ENCODE assay signal across 17 cellular contexts in the genomic region with DNA sequence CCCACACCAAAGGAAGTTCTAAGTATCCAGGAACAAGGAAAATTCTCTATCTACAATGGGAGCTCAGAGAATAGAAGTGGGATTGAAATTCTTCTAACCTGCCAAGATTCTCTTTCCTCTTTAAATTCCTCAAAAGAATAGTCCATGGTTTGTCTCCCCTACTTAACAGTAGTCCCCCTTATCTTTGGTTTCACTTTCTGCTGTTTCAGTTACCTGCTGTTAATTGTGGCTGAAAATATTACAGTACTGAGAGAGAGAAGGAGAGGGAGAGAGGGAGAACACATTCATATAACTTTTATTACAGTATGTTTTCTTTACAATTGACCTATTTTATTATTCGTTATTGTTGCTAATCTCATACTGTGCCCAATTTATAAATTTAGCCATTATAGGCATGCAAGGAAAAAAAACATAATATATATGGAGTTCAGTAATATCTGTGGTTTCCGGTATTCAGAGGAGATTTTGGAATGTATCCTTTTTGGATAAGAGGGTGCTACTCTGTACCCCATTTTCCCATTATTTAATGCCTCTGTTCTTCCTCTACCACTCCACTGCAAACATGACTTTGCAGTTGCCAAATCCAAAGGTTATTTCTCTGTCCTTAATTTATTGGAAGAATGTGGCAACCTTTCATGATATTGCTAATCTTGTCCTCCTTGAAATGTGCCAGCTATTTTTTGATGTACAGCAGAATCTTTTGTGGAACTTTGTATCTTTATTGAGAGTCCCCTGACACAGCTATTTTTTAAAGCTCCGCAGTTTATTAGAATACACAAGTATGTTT.
A peak's percentile ranks its signal among the peaks of the same experiment; 100 is the strongest.
DNase-seq lines count a peak whose midpoint lies in the region; ATAC-seq, FAIRE-seq and TF ChIP-seq lines count a peak whose summit lies in the region.
"Had no signal": no experiment of that assay in that cellular context is flagged by ENCODE, and none has a peak within 500 bp of the region (broad histone marks: within the 10 kb centered on the region; RNA-seq: fewer than 3 reads in every experiment).

No MANE protein-coding gene starts in this region.

- H3K9ac ChIP-seq in SK-N-MC (ENCODE audit: insufficient read length) = no peak overlapping the region

- H3K36me3 Mint-ChIP-seq in activated naive CD4-positive, alpha-beta T cell treated with anti-CD3 and anti-CD28 coated beads, Interleukin-2, amount 50 U/mL, for 24 hours = peaks cover 30% of the 10 kb centered on the region
- H3K36me3 Mint-ChIP-seq in activated naive CD4-positive, alpha-beta T cell treated with anti-CD3 and anti-CD28 coated beads, Interleukin-2, amount 10 ng/mL, durations not matched to agents 7 days and 5 days = peaks cover 36% of the 10 kb centered on the region

- H3K4me1 ChIP-seq in small intestine (ENCODE audit: control insufficient read depth in 2 of 2, insufficient read depth in 1 of 2, low read depth in 1 of 2, low read length in 1 of 2) (no peaks in the 10 kb centered on the region), sigmoid colon (peaks cover 0 to 6% (median 1%) of the 10 kb centered on the region in 4 donors)
- H3K4me1 ChIP-seq: esophagus squamous epithelium had no signal

- H3K27me3 Mint-ChIP-seq in activated naive CD4-positive, alpha-beta T cell treated with anti-CD3 and anti-CD28 coated beads, Interleukin-2, amount 50 U/mL, for 24 hours = no peaks in the 10 kb centered on the region
- H3K27me3 Mint-ChIP-seq in activated naive CD4-positive, alpha-beta T cell treated with anti-CD3 and anti-CD28 coated beads, Interleukin-2, amount 10 ng/mL, durations not matched to agents 7 days and 5 days = no peaks in the 10 kb centered on the region
- H3K27me3 Mint-ChIP-seq: IgD-negative memory B cell had no signal

- H3K36me3 ChIP-seq in SK-N-MC (ENCODE audit: insufficient read depth, low read length) (peaks cover 16% of the 10 kb centered on the region; the same call in 1 of the 2 replicates), small intestine (ENCODE audit: control insufficient read depth in 2 of 2, insufficient read depth in 2 of 2, low read length in 2 of 2) (peaks cover 0 to 2% of the 10 kb centered on the region in 2 donors), sigmoid colon (no peaks in the 10 kb centered on the region)
- H3K36me3 ChIP-seq: lower lobe of right lung, thoracic aorta had no signal

- H3K9me3 Mint-ChIP-seq in activated naive CD4-positive, alpha-beta T cell treated with anti-CD3 and anti-CD28 coated beads, Interleukin-2, amount 50 U/mL, for 24 hours = no peaks in the 10 kb centered on the region
- H3K9me3 Mint-ChIP-seq in activated naive CD4-positive, alpha-beta T cell treated with anti-CD3 and anti-CD28 coated beads, Interleukin-2, amount 10 ng/mL, durations not matched to agents 7 days and 5 days = no peaks in the 10 kb centered on the region
- H3K9me3 Mint-ChIP-seq: IgD-negative memory B cell had no signal

- no peak for ATAC-seq in HG02852 (IDR thresholded peaks at IDR 0.05; ENCODE audit: unreplicated experiment)
- ATAC-seq: lower lobe of right lung had no signal

- WGBS in small intestine, 3 donors = 58 to 86% (median 68%) methylated on average over 3 of the region's 3 CpGs
- WGBS in sigmoid colon, 2 donors = 74 to 90% methylated on average over 3 of the region's 3 CpGs

- H3K4me3 Mint-ChIP-seq in activated naive CD4-positive, alpha-beta T cell treated with anti-CD3 and anti-CD28 coated beads, Interleukin-2, amount 50 U/mL, for 24 hours = peak overlapping the region; percentile 20
- no peak overlapping the region for H3K4me3 Mint-ChIP-seq in activated naive CD4-positive, alpha-beta T cell treated with anti-CD3 and anti-CD28 coated beads, Interleukin-2, amount 10 ng/mL, durations not matched to agents 7 days and 5 days
- H3K4me3 Mint-ChIP-seq: IgD-negative memory B cell had no signal

- CTCF ChIA-PET in activated naive CD4-positive, alpha-beta T cell treated with anti-CD3 and anti-CD28 coated beads, Interleukin-2, amount 10 ng/mL, durations not matched to agents 7 days and 5 days (lab: Charles Lee) = no interaction called here

- H3K27ac ChIP-seq in SK-N-MC (peak overlapping the region; percentile 71), small intestine (ENCODE audit: low read depth in 1 of 2, low read length in 1 of 2) (no peak overlapping the region), sigmoid colon (no peak overlapping the region)
- H3K27ac ChIP-seq: esophagus squamous epithelium, lower lobe of right lung, thoracic aorta had no signal

- H3K9me3 ChIP-seq in SK-N-MC (ENCODE audit: low read depth, low read length) (no peaks in the 10 kb centered on the region), small intestine (ENCODE audit: control insufficient read depth, low read depth) (no peaks in the 10 kb centered on the region), sigmoid colon (no peaks in the 10 kb centered on the region)
- H3K9me3 ChIP-seq: esophagus squamous epithelium, lower lobe of right lung, thoracic aorta had no signal

- intact Hi-C loops in sigmoid colon (cut with DNase I) = no loop called here

- TF ChIP-seq POLR2A in erythroblast (IDR thresholded peaks at IDR 0.05; ENCODE audit: low read length) (no peak), sigmoid colon (IDR thresholded peaks at IDR 0.05) (no peak)

- H3K27ac Mint-ChIP-seq in activated naive CD4-positive, alpha-beta T cell treated with anti-CD3 and anti-CD28 coated beads, Interleukin-2, amount 50 U/mL, for 24 hours = peak overlapping the region; percentile 47
- H3K27ac Mint-ChIP-seq in activated naive CD4-positive, alpha-beta T cell treated with anti-CD3 and anti-CD28 coated beads, Interleukin-2, amount 10 ng/mL, durations not matched to agents 7 days and 5 days = no peak overlapping the region

- TF ChIP-seq CTCF in sigmoid colon (IDR thresholded peaks at IDR 0.05) = no peak

- H3K4me3 ChIP-seq in SK-N-MC (peak overlapping the region; percentile 14; the same call in 1 of the 2 replicates), small intestine (ENCODE audit: low read depth in 1 of 2, low read length in 2 of 2) (no peak overlapping the region), sigmoid colon (no peak overlapping the region)
- H3K4me3 ChIP-seq: esophagus squamous epithelium, lower lobe of right lung, thoracic aorta had no signal

- H3K4me1 Mint-ChIP-seq in activated naive CD4-positive, alpha-beta T cell treated with anti-CD3 and anti-CD28 coated beads, Interleukin-2, amount 50 U/mL, for 24 hours = peaks cover 82% of the 10 kb centered on the region
- H3K4me1 Mint-ChIP-seq in activated naive CD4-positive, alpha-beta T cell treated with anti-CD3 and anti-CD28 coated beads, Interleukin-2, amount 10 ng/mL, durations not matched to agents 7 days and 5 days = peaks cover 34% of the 10 kb centered on the region

- DNase-seq in activated naive CD4-positive, alpha-beta T cell treated with anti-CD3 and anti-CD28 coated beads, Interleukin-2, amount 10 ng/mL, durations not matched to agents 7 days and 5 days = no peak
- DNase-seq in SK-N-MC (ENCODE audit: low read depth, low spot score) (peak; percentile 12), erythroblast (lab: John Stamatoyannopoulos, UW) (peak; percentile 27 to 36), small intestine (peak; percentile 47), sigmoid colon (no peak)
- no peak for DNase-seq in stimulated activated CD4-positive, alpha-beta T cell treated with anti-CD3 and anti-CD28 coated beads, Interleukin-4, amount 100 ng/mL, for 1 hour
- DNase-seq: activated CD8-positive, alpha-beta memory T cell treated with anti-CD3 and anti-CD28 coated beads for 24 hours; esophagus squamous epithelium; lower lobe of right lung; NCI-H1436 treated with DMSO at 0.1 percent for 48 hours; NCI-H524 treated with DMSO at 0.1 percent for 48 hours; occipital lobe; T1000 had no signal

- no peak for FAIRE-seq in small intestine (lab: Jason Lieb, UNC)

- no peak for TF ChIP-seq EP300 in sigmoid colon (IDR thresholded peaks at IDR 0.05)

- no peaks in the 10 kb centered on the region for H3K27me3 ChIP-seq in small intestine (ENCODE audit: control insufficient read depth in 2 of 2, insufficient read depth in 2 of 2, low read length in 2 of 2)
- H3K27me3 ChIP-seq in sigmoid colon = no peaks in the 10 kb centered on the region
- H3K27me3 ChIP-seq: esophagus squamous epithelium had no signal

Comparison
In these comparisons a context has a peak if more than half of its experiments do, and no peak if none do; other contexts are left out.
1. DNase-seq: peak in SK-N-MC (single experiment), erythroblast (2 of 2) and small intestine (single experiment); none in activated naive CD4-positive, alpha-beta T cell treated with anti-CD3 and anti-CD28 coated beads, Interleukin-2, amount 10 ng/mL, durations not matched to agents 7 days and 5 days (single experiment), stimulated activated CD4-positive, alpha-beta T cell treated with anti-CD3 and anti-CD28 coated beads, Interleukin-4, amount 100 ng/mL, for 1 hour (single experiment) and sigmoid colon (single experiment).